24 cellular contexts compared by ENCODE assay signal in the genomic region with DNA sequence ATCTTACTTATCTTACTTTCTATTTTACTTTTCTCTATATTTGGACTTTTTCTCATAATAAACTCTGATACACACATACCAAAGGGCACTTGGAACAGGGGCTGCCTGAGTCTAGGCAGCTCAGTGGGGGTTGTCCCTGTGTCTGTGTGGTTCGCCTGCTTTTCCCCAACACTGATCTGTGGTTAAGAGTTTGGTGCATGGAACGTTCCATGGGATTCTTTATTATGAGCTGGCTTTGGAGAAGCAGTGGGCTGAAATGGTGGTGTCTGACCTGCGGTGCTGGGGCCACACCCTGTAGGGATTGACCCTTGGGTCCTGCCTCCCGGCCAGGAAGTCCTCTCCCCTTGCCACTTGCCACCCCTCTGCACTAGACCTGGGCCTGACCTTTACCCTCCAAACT. TPM values are rescaled to one million over a fixed set of nuclear protein-coding genes. Genes with fewer than 3 reads are reported as not detected.
DNase-seq lines count a peak whose midpoint lies in the region; ATAC-seq, FAIRE-seq and TF ChIP-seq lines count a peak whose summit lies in the region.
"Had no signal": no experiment of that assay in that cellular context is flagged by ENCODE, and none has a peak within 500 bp of the region (broad histone marks: within the 10 kb centered on the region; RNA-seq: fewer than 3 reads in every experiment).

No MANE protein-coding gene starts in this region.

- no peak overlapping the region for H3K27ac Mint-ChIP-seq in natural killer cell
- H3K27ac Mint-ChIP-seq: effector memory CD8-positive, alpha-beta T cell; T-helper 17 cell had no signal

- H3K36me3 Mint-ChIP-seq in natural killer cell = no peaks in the 10 kb centered on the region

- TF ChIP-seq EP300 in HepG2 (IDR thresholded peaks at IDR 0.05; ENCODE audit: low read depth in 2 of 2, low read length in 2 of 2) = no peak
- no peak for TF ChIP-seq EP300 in HepG2 (CRISPR knock-in tag; IDR thresholded peaks at IDR 0.05; ENCODE audit: borderline replicate concordance)

- intact Hi-C loops in HepG2 (cut with micrococcal nuclease; ENCODE audit: unreplicated experiment) (no loop called here), natural killer cell (cut with micrococcal nuclease) (no loop called here)

- no TSS peak for BruUV-seq in HepG2 (replicated peaks; lab: Mats Ljungman, UMichigan)

- H3K27me3 Mint-ChIP-seq in natural killer cell (ENCODE audit: low read depth in 2 of 2) = no peaks in the 10 kb centered on the region
- H3K27me3 Mint-ChIP-seq: T-helper 17 cell had no signal

- no peak overlapping the region for H2AFZ ChIP-seq in HepG2 (ENCODE audit: low read length)

- 28% methylated on average over 4 of the region's 4 CpGs for WGBS in liver
- WGBS in HepG2 (ENCODE audit: low lambda C conversion rate) = 27% methylated on average over 4 of the region's 4 CpGs

- TF ChIP-seq CTCF in liver (IDR thresholded peaks at IDR 0.05; ENCODE audit: low read depth, low read length, missing input control) (no peak), HepG2 (CRISPR knock-in tag; IDR thresholded peaks at IDR 0.05) (no peak), astrocyte of the spinal cord (IDR thresholded peaks at IDR 0.05; ENCODE audit: low read depth, low read length) (no peak), natural killer cell (IDR thresholded peaks at IDR 0.05) (no peak)

- CTCF ChIA-PET in HepG2 (lab: Yijun Ruan, JAX; ENCODE audit: low intra/inter-chr PET ratio, low total read pairs) = no interaction called here

- no peak for TF ChIP-seq RAD21 in liver (IDR thresholded peaks at IDR 0.05)
- TF ChIP-seq RAD21 in HepG2 (CRISPR knock-in tag; IDR thresholded peaks at IDR 0.05) = no peak

- H3K79me2 ChIP-seq in HepG2 (ENCODE audit: insufficient read depth, low read length) = no peaks in the 10 kb centered on the region

- H3K36me3 ChIP-seq in liver (ENCODE audit: control insufficient read depth in 4 of 4, insufficient read depth in 3 of 4, low read depth in 1 of 4, low read length in 3 of 4) (no peaks in the 10 kb centered on the region), HepG2 (replicated peaks in 1 of 2; ENCODE audit: control insufficient read depth in 1 of 2, insufficient read depth in 2 of 2, low read length in 2 of 2) (no peaks in the 10 kb centered on the region)
- H3K36me3 ChIP-seq: left lung, vagina had no signal

- no peak overlapping the region for H3K4me2 ChIP-seq in HepG2 (ENCODE audit: low read depth, low read length)

- DNase-seq in HepG2 (ENCODE audit: low spot score) (no peak), astrocyte of the spinal cord (ENCODE audit: low read depth, low spot score) (peak; percentile 41), left lobe of liver (ENCODE audit: low spot score) (peak; percentile 64), natural killer cell (no peak), OCI-M1 (lab: John Stamatoyannopoulos, UW) (no peak), NCI-H345 treated with DMSO at 0.1 percent for 48 hours (lab: John Stamatoyannopoulos, UW; ENCODE audit: unreplicated experiment) (no peak), occipital lobe (lab: John Stamatoyannopoulos, UW) (no peak)
- DNase-seq: ACHN; activated naive CD4-positive, alpha-beta T cell treated with Interleukin-2 at 50 U/mL for 16 hours; activated T-cell treated with anti-CD3 and anti-CD28 coated beads, Interleukin-2, amount 50 U/mL, for 1 hour; anterior cingulate cortex; effector memory CD8-positive, alpha-beta T cell; GDM1; GOT3; Karpas-422; left lung; NCI-H1930; NCI-H345; stimulated activated CD8-positive, alpha-beta memory T cell treated with anti-CD3 and anti-CD28 coated beads, Interleukin-4, amount 100 ng/mL, for 48 hours; T-helper 17 cell had no signal

- in situ Hi-C loops in HepG2 (cut with HindIII; ENCODE audit: extremely low pct_ligation_motif_present, low pct_unique_long_range_greater_than_20kb) = no loop called here
- in situ Hi-C loops in astrocyte of the spinal cord (cut with HindIII; ENCODE audit: low sequenced_read_pairs) = no loop called here

- no peaks in the 10 kb centered on the region for H3K9me3 Mint-ChIP-seq in natural killer cell
- H3K9me3 Mint-ChIP-seq: effector memory CD8-positive, alpha-beta T cell had no signal

- FAIRE-seq in HepG2 (lab: Jason Lieb, UNC) = no peak

- H3K27me3 ChIP-seq in liver (ENCODE audit: control insufficient read depth in 4 of 4, insufficient read depth in 4 of 4, low read length in 3 of 4) (no peaks in the 10 kb centered on the region), HepG2 (ENCODE audit: control insufficient read depth in 1 of 2, insufficient read depth in 2 of 2, low read length in 2 of 2) (no peaks in the 10 kb centered on the region; a peak in 1 of 5 replicates)
- H3K27me3 ChIP-seq: left lung, vagina had no signal

- no peak overlapping the region for H3K4me3 ChIP-seq in liver (ENCODE audit: low read depth in 1 of 3, low read length in 3 of 3)
- H3K4me3 ChIP-seq in HepG2 (replicated peaks in 1 of 3; ENCODE audit: insufficient read depth in 1 of 3, low read depth in 2 of 3, low read length in 3 of 3) = no peak overlapping the region
- H3K4me3 ChIP-seq in astrocyte of the spinal cord (ENCODE audit: low read depth, low read length) = no peak overlapping the region
- H3K4me3 ChIP-seq: left lung, vagina had no signal

- H3K4me1 ChIP-seq in liver (ENCODE audit: control insufficient read depth in 4 of 4, insufficient read depth in 4 of 4, low read length in 3 of 4) (peaks cover 7 to 27% (median 13%) of the 10 kb centered on the region in 4 donors), HepG2 (ENCODE audit: insufficient read depth, low read length) (no peaks in the 10 kb centered on the region)

- H3K9ac ChIP-seq in liver (ENCODE audit: low read depth in 1 of 2, low read length in 2 of 2) (no peak overlapping the region), HepG2 (ENCODE audit: insufficient read depth, low read depth, low read length) (no peak overlapping the region)

- peaks cover 16% of the 10 kb centered on the region in 2 donors for H3K4me1 Mint-ChIP-seq in natural killer cell

- no peak overlapping the region for H3K4me3 Mint-ChIP-seq in natural killer cell
- H3K4me3 Mint-ChIP-seq: effector memory CD8-positive, alpha-beta T cell; T-helper 17 cell had no signal

- H3K27ac ChIP-seq in liver (ENCODE audit: low read depth in 1 of 2, low read length in 2 of 2) (peak overlapping the region; percentile 67 to 80), HepG2 (ENCODE audit: extremely low read length, insufficient read depth, low read length) (no peak overlapping the region)
- H3K27ac ChIP-seq: C4-2B, left lung, vagina had no signal

- POLR2A ChIA-PET in HepG2 (lab: Yijun Ruan, JAX) = no interaction called here

- H3K9me3 ChIP-seq in liver (ENCODE audit: control insufficient read depth in 4 of 4, low read length in 3 of 4) = no peaks in the 10 kb centered on the region
- H3K9me3 ChIP-seq in HepG2 (ENCODE audit: low read length) = no peaks in the 10 kb centered on the region
- H3K9me3 ChIP-seq: left lung, vagina had no signal

- TF ChIP-seq POLR2A in HepG2 (IDR thresholded peaks at IDR 0.05; ENCODE audit: insufficient read depth in 1 of 2, low read depth in 2 of 2, low read length in 2 of 2) = no peak

- H4K20me1 ChIP-seq in HepG2 (ENCODE audit: insufficient read depth, low read length) = no peaks in the 10 kb centered on the region

- ATAC-seq in HepG2 (no peak), left lobe of liver (peak; percentile 81), natural killer cell (no peak)
- ATAC-seq: effector memory CD8-positive, alpha-beta T cell; left lung; T-helper 17 cell had no signal

TF ChIP-seq in liver, 16 proteins besides CTCF, POLR2A, EP300 and RAD21 (continues in another document):
- TF ChIP-seq FOXA2 (IDR thresholded peaks at IDR 0.05) = no peak

TF ChIP-seq in HepG2, 621 proteins besides CTCF, POLR2A, EP300 and RAD21 (continues in another document):
- TF ChIP-seq ISL2 (CRISPR knock-in tag; IDR thresholded peaks at IDR 0.05) (no peak), ZKSCAN5 (CRISPR knock-in tag; IDR thresholded peaks at IDR 0.05) (no peak), ZNF282 (IDR thresholded peaks at IDR 0.05; ENCODE audit: partially characterized antibody) (no peak), FOXK1 (CRISPR knock-in tag; IDR thresholded peaks at IDR 0.05; ENCODE audit: borderline replicate concordance, low read depth) (no peak), ARHGAP35 (CRISPR knock-in tag; IDR thresholded peaks at IDR 0.05; ENCODE audit: borderline replicate concordance) (no peak), SRSF9 (IDR thresholded peaks at IDR 0.05; ENCODE audit: borderline replicate concordance, insufficient read depth, low read depth, low read length, poor library complexity, severe bottlenecking) (no peak)

RNA-seq across cellular contexts. Expression of gene ANKRD33B, which starts 47.4 kb away (rescaled TPM):
- total RNA-seq in liver (1 to 10 TPM in 1 of 2 donors, under 1 TPM in 1; 0.25 to 1.9 TPM), HepG2 (2016; rRNA removed; fragmentation: Illumina TruSeq; extraction: Trizol) (0.02 TPM in 1 of 2 replicates, not detected in the other), left lobe of liver (0.45 TPM), natural killer cell (1 to 10 TPM; 2.4 to 4.3 (median 3.9) TPM), occipital lobe (4.2 TPM)
- polyA plus RNA-seq in liver (under 1 TPM in 1 of 2 donors, not detected in 1; 0.09 TPM), HepG2 (2011; rRNA removed) (not detected in 2 replicates)
- not detected in 2 replicates for total RNA-seq in HepG2 (2016; cell fraction: cytosol; rRNA removed; fragmentation: Illumina TruSeq; extraction: Trizol; ENCODE audit: low read depth)
- 0.02 and 0.03 TPM in 2 replicates for total RNA-seq in HepG2 (2016; cell fraction: insoluble cytoplasmic fraction; rRNA removed; fragmentation: Illumina TruSeq; extraction: Trizol)
- total RNA-seq in HepG2 (2016; cell fraction: membrane; rRNA removed; fragmentation: Illumina TruSeq; extraction: Trizol) = 0.03 TPM in 1 of 2 replicates, not detected in the other
- total RNA-seq in HepG2 (2016; cell fraction: nucleus; rRNA removed; fragmentation: Illumina TruSeq; extraction: Trizol) = 0.09 TPM in 1 of 2 replicates, not detected in the other
- polyA plus RNA-seq in HepG2 (2011; cell fraction: cytosol; rRNA removed) = not detected in 2 replicates
- 0.02 and 0.03 TPM in 2 replicates for polyA plus RNA-seq in HepG2 (2011; cell fraction: nucleus; rRNA removed)
- polyA plus RNA-seq in HepG2 (2012) = not detected in 2 replicates
- not detected in 2 replicates for polyA plus RNA-seq in HepG2 (2016; cell fraction: cytosol; fragmentation: Illumina TruSeq; extraction: Trizol; ENCODE audit: low read depth)
- not detected in 2 replicates for polyA plus RNA-seq in HepG2 (2016; cell fraction: insoluble cytoplasmic fraction; fragmentation: Illumina TruSeq; extraction: Trizol; ENCODE audit: low read depth)
- polyA plus RNA-seq in HepG2 (2016; cell fraction: membrane; fragmentation: Illumina TruSeq; extraction: Trizol; ENCODE audit: low read depth) = not detected in 2 replicates
- 0.11 TPM in 1 of 2 replicates, not detected in the other for polyA plus RNA-seq in HepG2 (2016; cell fraction: nucleus; fragmentation: Illumina TruSeq; extraction: Trizol; ENCODE audit: insufficient read depth, low read depth)
- 0.02 and 9.0 TPM in 2 replicates for polyA minus RNA-seq in HepG2 (2011; rRNA and poly(A)+ RNA removed; ENCODE audit: low replicate concordance)
- 0.09 TPM in 1 of 2 replicates, not detected in the other for polyA minus RNA-seq in HepG2 (2011; cell fraction: cytosol; rRNA and poly(A)+ RNA removed)
- polyA minus RNA-seq in HepG2 (2011; cell fraction: nucleus; rRNA and poly(A)+ RNA removed) = not detected in 2 replicates
- polyA plus RNA-seq: neural cell had no signal

Comparison
In these comparisons a context has a peak if more than half of its experiments do, and no peak if none do; other contexts are left out.
1. DNase-seq: peak in astrocyte of the spinal cord (single experiment) and left lobe of liver (single experiment); none in HepG2 (single experiment), natural killer cell (single experiment), OCI-M1 (single experiment), NCI-H345 treated with DMSO at 0.1 percent for 48 hours (single experiment) and occipital lobe (single experiment).